In the genomic region with DNA sequence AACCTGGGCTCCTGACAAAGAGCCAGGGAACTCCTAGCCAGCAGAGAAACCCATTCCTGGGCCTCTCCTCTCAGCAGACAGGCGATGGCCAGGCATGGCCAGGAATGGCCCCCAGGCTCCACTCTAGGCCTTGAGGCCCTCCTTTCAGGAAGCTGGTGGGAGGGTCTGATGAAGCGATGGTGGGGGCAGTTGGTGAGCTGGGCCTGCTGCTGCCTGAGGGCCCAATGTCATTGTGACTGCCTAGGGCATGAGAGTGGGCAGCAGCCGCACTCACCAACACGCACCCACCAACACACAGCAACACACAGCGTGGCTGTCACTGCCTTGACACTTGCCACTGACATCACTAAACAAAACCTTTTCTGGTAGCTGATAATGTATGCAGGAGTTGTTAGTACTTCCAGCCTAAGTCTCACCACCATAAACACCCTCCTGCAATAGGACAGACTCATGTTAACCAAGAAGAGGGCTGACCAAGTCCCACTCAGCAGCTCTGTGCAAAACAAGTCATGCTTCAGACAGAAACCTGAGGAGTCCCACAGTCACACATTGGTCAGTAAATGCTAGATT, we compare ENCODE assay signal across 16 cellular contexts.
DNase-seq lines count a peak whose midpoint lies in the region; ATAC-seq and TF ChIP-seq lines count a peak whose summit lies in the region.
"Had no signal": no experiment of that assay in that cellular context is flagged by ENCODE, and none has a peak within 500 bp of the region (broad histone marks: within the 10 kb centered on the region; RNA-seq: fewer than 3 reads in every experiment).

No MANE protein-coding gene starts in this region.

- H3K79me2 ChIP-seq in OCI-LY1 (ENCODE audit: insufficient read depth, low read length) (no peaks in the 10 kb centered on the region), osteoblast (ENCODE audit: insufficient read depth, low read length) (peaks cover 29% of the 10 kb centered on the region)

- peak overlapping the region; percentile 21; the same call in 1 of the 2 replicates for H3K9ac ChIP-seq in OCI-LY1 (ENCODE audit: low read length)

- no peaks in the 10 kb centered on the region for H3K9me2 ChIP-seq in OCI-LY1 (ENCODE audit: low read depth, low read length)

- TF ChIP-seq EP300 in gastroesophageal sphincter (IDR thresholded peaks at IDR 0.05) = no peak

- peaks cover 11% of the 10 kb centered on the region for H3K4me1 Mint-ChIP-seq in T-helper 1 cell treated with Interleukin-12 subunit alpha and Interleukin-12 subunit beta and Interleukin-4 antibody, amounts not matched to agents 30 μg/mL and 1 μg/mL, for 36 hours (ENCODE audit: low read depth)
- peaks cover 95% of the 10 kb centered on the region for H3K4me1 Mint-ChIP-seq in dendritic cell treated with granulocyte-macrophage colony-stimulating factor and Interleukin-4, amounts not matched to agents 40 ng/mL and 50 ng/mL, for 4 days (ENCODE audit: low read depth)

- H3K27ac ChIP-seq in OCI-LY1 (ENCODE audit: low read depth, low read length, poor library complexity, severe bottlenecking) (peak overlapping the region; percentile 99), osteoblast (ENCODE audit: low read depth, low read length) (peak overlapping the region; percentile 25), gastroesophageal sphincter (no peak overlapping the region)
- H3K27ac ChIP-seq: pancreas, tibial artery had no signal

- DNase-seq in T-helper 1 cell (no peak), osteoblast (ENCODE audit: insufficient read length, low spot score, missing footprints) (peak; percentile 60)
- DNase-seq: activated CD4-positive, alpha-beta T cell treated with anti-CD3 and anti-CD28 coated beads for 48 hours; hypothalamus; NCI-H2171; SW 1271 had no signal

- ATAC-seq in GM18498 (IDR thresholded peaks at IDR 0.05; ENCODE audit: unreplicated experiment) (no peak), gastroesophageal sphincter (no peak), GM21825 (IDR thresholded peaks at IDR 0.05; ENCODE audit: unreplicated experiment) (no peak)
- ATAC-seq: esophagus mucosa, pancreas had no signal

- H3K27me3 Mint-ChIP-seq in T-helper 1 cell treated with Interleukin-12 subunit alpha and Interleukin-12 subunit beta and Interleukin-4 antibody, amounts not matched to agents 30 μg/mL and 1 μg/mL, for 36 hours (ENCODE audit: low read depth) = no peaks in the 10 kb centered on the region
- no peaks in the 10 kb centered on the region for H3K27me3 Mint-ChIP-seq in dendritic cell treated with granulocyte-macrophage colony-stimulating factor and Interleukin-4, amounts not matched to agents 40 ng/mL and 50 ng/mL, for 4 days
- H3K27me3 Mint-ChIP-seq: activated naive CD4-positive, alpha-beta T cell treated with anti-CD3 and anti-CD28 coated beads, Interleukin-2, amount 50 U/mL, for 24 hours had no signal

- no peaks in the 10 kb centered on the region for H4K20me1 ChIP-seq in OCI-LY1 (ENCODE audit: insufficient read depth, low read length)
- peaks cover 5% of the 10 kb centered on the region for H4K20me1 ChIP-seq in osteoblast (ENCODE audit: insufficient read depth, low read length)

- peaks cover 80% of the 10 kb centered on the region for H3K4me1 ChIP-seq in OCI-LY1 (ENCODE audit: insufficient read depth, low read length, severe bottlenecking)
- H3K4me1 ChIP-seq in osteoblast (ENCODE audit: insufficient read depth, low read length) = no peaks in the 10 kb centered on the region
- peaks cover 0 to 14% (median 0%) of the 10 kb centered on the region in 3 donors for H3K4me1 ChIP-seq in gastroesophageal sphincter
- H3K4me1 ChIP-seq: pancreas, tibial artery had no signal

- no peak for TF ChIP-seq POLR2A in gastroesophageal sphincter (IDR thresholded peaks at IDR 0.05)

- peak overlapping the region; percentile 45 for H3K27ac Mint-ChIP-seq in T-helper 1 cell treated with Interleukin-12 subunit alpha and Interleukin-12 subunit beta and Interleukin-4 antibody, amounts not matched to agents 30 μg/mL and 1 μg/mL, for 36 hours
- H3K27ac Mint-ChIP-seq in dendritic cell treated with granulocyte-macrophage colony-stimulating factor and Interleukin-4, amounts not matched to agents 40 ng/mL and 50 ng/mL, for 4 days = peak overlapping the region; percentile 94

- H2AFZ ChIP-seq in OCI-LY1 (ENCODE audit: low read length) (no peak overlapping the region), osteoblast (ENCODE audit: low read length) (no peak overlapping the region)

- WGBS in gastroesophageal sphincter (ENCODE audit: low coverage in 1 of 2), 2 donors = no CpG with 5 or more reads among the region's 5 CpGs

- H3K4me3 ChIP-seq in OCI-LY1 (ENCODE audit: low read depth, low read length, poor library complexity, severe bottlenecking) (no peak overlapping the region), osteoblast (ENCODE audit: insufficient read depth, low read length) (no peak overlapping the region), gastroesophageal sphincter (no peak overlapping the region)
- H3K4me3 ChIP-seq: pancreas, tibial artery had no signal

- no peaks in the 10 kb centered on the region for H3K9me3 Mint-ChIP-seq in T-helper 1 cell treated with Interleukin-12 subunit alpha and Interleukin-12 subunit beta and Interleukin-4 antibody, amounts not matched to agents 30 μg/mL and 1 μg/mL, for 36 hours
- no peaks in the 10 kb centered on the region for H3K9me3 Mint-ChIP-seq in dendritic cell treated with granulocyte-macrophage colony-stimulating factor and Interleukin-4, amounts not matched to agents 40 ng/mL and 50 ng/mL, for 4 days
- H3K9me3 Mint-ChIP-seq: activated naive CD4-positive, alpha-beta T cell treated with anti-CD3 and anti-CD28 coated beads, Interleukin-2, amount 50 U/mL, for 24 hours had no signal

- H3K4me3 Mint-ChIP-seq in T-helper 1 cell treated with Interleukin-12 subunit alpha and Interleukin-12 subunit beta and Interleukin-4 antibody, amounts not matched to agents 30 μg/mL and 1 μg/mL, for 36 hours = no peak overlapping the region
- peak overlapping the region; percentile 37 for H3K4me3 Mint-ChIP-seq in dendritic cell treated with granulocyte-macrophage colony-stimulating factor and Interleukin-4, amounts not matched to agents 40 ng/mL and 50 ng/mL, for 4 days
- H3K4me3 Mint-ChIP-seq: activated naive CD4-positive, alpha-beta T cell treated with anti-CD3 and anti-CD28 coated beads, Interleukin-2, amount 50 U/mL, for 24 hours had no signal

- peaks cover 3% of the 10 kb centered on the region for H3K36me3 Mint-ChIP-seq in T-helper 1 cell treated with Interleukin-12 subunit alpha and Interleukin-12 subunit beta and Interleukin-4 antibody, amounts not matched to agents 30 μg/mL and 1 μg/mL, for 36 hours (ENCODE audit: low read depth)
- H3K36me3 Mint-ChIP-seq in dendritic cell treated with granulocyte-macrophage colony-stimulating factor and Interleukin-4, amounts not matched to agents 40 ng/mL and 50 ng/mL, for 4 days (ENCODE audit: low read depth) = peaks cover 76% of the 10 kb centered on the region

- no peaks in the 10 kb centered on the region for H3K27me3 ChIP-seq in OCI-LY1 (ENCODE audit: insufficient read depth, low read length)
- H3K27me3 ChIP-seq in osteoblast (ENCODE audit: insufficient read depth, low read length) = no peaks in the 10 kb centered on the region
- H3K27me3 ChIP-seq in gastroesophageal sphincter = no peaks in the 10 kb centered on the region
- H3K27me3 ChIP-seq: pancreas, tibial artery had no signal

- peak overlapping the region; percentile 45; the same call in 1 of the 2 replicates for H3K4me2 ChIP-seq in OCI-LY1 (ENCODE audit: low read length)
- no peak overlapping the region for H3K4me2 ChIP-seq in osteoblast (ENCODE audit: insufficient read depth, low read length)

- no peaks in the 10 kb centered on the region for H3K9me3 ChIP-seq in OCI-LY1 (ENCODE audit: low read length)
- no peaks in the 10 kb centered on the region for H3K9me3 ChIP-seq in osteoblast (ENCODE audit: low read depth, low read length)
- H3K9me3 ChIP-seq in gastroesophageal sphincter = no peaks in the 10 kb centered on the region
- H3K9me3 ChIP-seq: pancreas, tibial artery had no signal

- peaks cover 10% of the 10 kb centered on the region; the same call in 1 of the 2 replicates for H3K36me3 ChIP-seq in OCI-LY1 (ENCODE audit: insufficient read depth, low read length)
- peaks cover 8% of the 10 kb centered on the region for H3K36me3 ChIP-seq in osteoblast (ENCODE audit: insufficient read depth, low read length)
- peaks cover 0 to 38% of the 10 kb centered on the region in 2 donors for H3K36me3 ChIP-seq in gastroesophageal sphincter

- 0 out of 2 replicates have a peak, but pooled peaks cover 4% of the 10 kb centered on the region for H3F3A ChIP-seq in OCI-LY1 (ENCODE audit: insufficient read depth, low read length)

- TF ChIP-seq CTCF in OCI-LY1 (IDR thresholded peaks at IDR 0.05; ENCODE audit: low read length) (no peak), osteoblast (IDR thresholded peaks at IDR 0.05; ENCODE audit: extremely low read depth, low read depth, low read length) (no peak), gastroesophageal sphincter (IDR thresholded peaks at IDR 0.05) (no peak)

- intact Hi-C loops in dendritic cell treated with granulocyte-macrophage colony-stimulating factor and Interleukin-4, amounts not matched to agents 40 ng/mL and 50 ng/mL, for 4 days (cut with micrococcal nuclease) = no loop called here

Comparison
In these comparisons a context has a peak if more than half of its experiments do, and no peak if none do; other contexts are left out.
1. H3K27ac ChIP-seq: peak in OCI-LY1 (single experiment) and osteoblast (single experiment); none in gastroesophageal sphincter (0 of 4).